ENCODE assay signal across 17 cellular contexts in the genomic region with DNA sequence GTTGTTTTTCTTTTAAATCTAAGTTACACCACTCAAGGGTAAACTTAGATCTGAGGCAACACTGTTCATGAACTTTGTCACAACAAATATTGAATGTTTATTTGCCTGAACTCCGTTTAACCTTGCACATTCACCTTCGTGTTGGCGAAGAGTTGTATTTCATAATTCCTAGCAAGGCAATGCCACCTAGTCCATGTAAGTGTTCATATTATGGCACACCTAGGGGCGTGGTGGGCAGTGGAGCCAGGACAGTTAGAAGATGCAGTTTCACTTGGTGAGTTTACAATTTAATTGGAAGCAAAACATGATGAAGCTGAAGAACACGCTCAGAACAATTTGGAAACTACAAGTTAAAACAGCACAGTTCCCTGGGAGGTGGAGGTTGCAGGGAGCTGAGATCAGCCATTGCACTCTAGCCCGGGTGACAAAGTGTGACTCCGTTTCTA. TPM values are rescaled to one million over a fixed set of nuclear protein-coding genes. Genes with fewer than 3 reads are reported as not detected.
DNase-seq lines count a peak whose midpoint lies in the region; ATAC-seq, FAIRE-seq and TF ChIP-seq lines count a peak whose summit lies in the region.
"Had no signal": no experiment of that assay in that cellular context is flagged by ENCODE, and none has a peak within 500 bp of the region (broad histone marks: within the 10 kb centered on the region; RNA-seq: fewer than 3 reads in every experiment).

No MANE protein-coding gene starts in this region.

- H3K4me1 ChIP-seq in HepG2 (ENCODE audit: insufficient read depth, low read length): peaks cover 46% of the 10 kb centered on the region

- FAIRE-seq in HTR-8/SVneo (lab: Jason Lieb, UNC) (peak; percentile 77), HepG2 (lab: Jason Lieb, UNC) (peak; percentile 74)
- FAIRE-seq: GM12878, GM18507, H1 had no signal

- H3K4me1 Mint-ChIP-seq in osteocyte (ENCODE audit: unreplicated experiment): peaks cover 18% of the 10 kb centered on the region
- H3K4me1 Mint-ChIP-seq: B cell had no signal

- no peak for DNase-seq in HTR-8/SVneo (ENCODE audit: insufficient read length, low spot score)
- DNase-seq in HepG2 (ENCODE audit: low spot score): peak; percentile 93
- DNase-seq in osteocyte (ENCODE audit: extremely low spot score, unreplicated experiment): peak; percentile 23
- DNase-seq: C1 segment of cervical spinal cord; Calu3; CD4-positive, alpha-beta T cell; DMS 273 treated with DMSO at 0.1 percent for 48 hours had no signal

- no peak overlapping the region for H3K27ac Mint-ChIP-seq in osteocyte (ENCODE audit: unreplicated experiment)
- H3K27ac Mint-ChIP-seq: B cell; CD4-positive, alpha-beta T cell had no signal

- POLR2A ChIA-PET in HepG2 (lab: Yijun Ruan, JAX): no interaction called here

- no peak overlapping the region for H2AFZ ChIP-seq in HepG2 (ENCODE audit: low read length)

- no peaks in the 10 kb centered on the region for H4K20me1 ChIP-seq in HepG2 (ENCODE audit: insufficient read depth, low read length)

- TF ChIP-seq RAD21 in HepG2 (CRISPR knock-in tag; IDR thresholded peaks at IDR 0.05): no peak; the same call in 1 of the 2 replicates

- no peak overlapping the region for H3K9ac ChIP-seq in HepG2 (ENCODE audit: insufficient read depth, low read depth, low read length)

- in situ Hi-C loops in HepG2 (cut with HindIII; ENCODE audit: extremely low pct_ligation_motif_present, low pct_unique_long_range_greater_than_20kb): loop anchor here (5.0 kb wide), 1 partner anchor 140 kb away; no protein-coding TSS in a partner anchor

- TF ChIP-seq EP300 in HepG2 (IDR thresholded peaks at IDR 0.05; ENCODE audit: low read depth in 2 of 2, low read length in 2 of 2) (peak; percentile 90 to 98; a peak in 3 of 4 replicates), HepG2 (CRISPR knock-in tag; IDR thresholded peaks at IDR 0.05; ENCODE audit: borderline replicate concordance) (peak; percentile 96)

- H3K9me3 ChIP-seq in HepG2 (ENCODE audit: low read length): no peaks in the 10 kb centered on the region
- H3K9me3 ChIP-seq: HAP-1 had no signal

- H3K27ac ChIP-seq in HepG2 (ENCODE audit: extremely low read length, insufficient read depth, low read length): peak overlapping the region; percentile 79

- no peaks in the 10 kb centered on the region for H3K9me3 Mint-ChIP-seq in osteocyte (ENCODE audit: unreplicated experiment)
- H3K9me3 Mint-ChIP-seq: CD4-positive, alpha-beta T cell had no signal

- H3K4me3 Mint-ChIP-seq in osteocyte (ENCODE audit: unreplicated experiment): no peak overlapping the region
- H3K4me3 Mint-ChIP-seq: B cell; CD4-positive, alpha-beta T cell had no signal

- no TSS peak for BruUV-seq in HepG2 (replicated peaks; lab: Mats Ljungman, UMichigan)

- WGBS in HepG2 (ENCODE audit: low lambda C conversion rate): 2% methylated on average over 7 of the region's 7 CpGs

- no peaks in the 10 kb centered on the region for H3K27me3 Mint-ChIP-seq in osteocyte (ENCODE audit: unreplicated experiment)

- H3K36me3 Mint-ChIP-seq in osteocyte (ENCODE audit: unreplicated experiment): no peaks in the 10 kb centered on the region

- CTCF ChIA-PET in HepG2 (lab: Yijun Ruan, JAX; ENCODE audit: low intra/inter-chr PET ratio, low total read pairs): no interaction called here

- no peaks in the 10 kb centered on the region for H3K27me3 ChIP-seq in HepG2 (ENCODE audit: control insufficient read depth in 1 of 2, insufficient read depth in 2 of 2, low read length in 2 of 2)

- H3K4me3 ChIP-seq in HepG2 (replicated peaks in 1 of 3; ENCODE audit: insufficient read depth in 1 of 3, low read depth in 2 of 3, low read length in 3 of 3): peak overlapping the region in 2 of 3 experiments; percentile 22 to 48; a peak in 2 of 6 replicates
- H3K4me3 ChIP-seq: GM12878, HAP-1 had no signal

- TF ChIP-seq CTCF in HepG2 (CRISPR knock-in tag; IDR thresholded peaks at IDR 0.05) (peak; percentile 33; the same call in 1 of the 2 replicates), osteocyte (IDR thresholded peaks at IDR 0.05) (no peak)

- H3K79me2 ChIP-seq in HepG2 (ENCODE audit: insufficient read depth, low read length): no peaks in the 10 kb centered on the region

- intact Hi-C loops in HepG2 (cut with micrococcal nuclease; ENCODE audit: unreplicated experiment): loop anchor here (1.0 to 5.0 kb wide), 2 partner anchors 31 to 485 kb away; a partner anchor contains a TSS

- no peaks in the 10 kb centered on the region for H3K36me3 ChIP-seq in HepG2 (replicated peaks in 1 of 2; ENCODE audit: control insufficient read depth in 1 of 2, insufficient read depth in 2 of 2, low read length in 2 of 2)
- H3K36me3 ChIP-seq: HAP-1 had no signal

- H3K4me2 ChIP-seq in HepG2 (ENCODE audit: low read depth, low read length): peak overlapping the region; percentile 79

- peak; percentile 31 for ATAC-seq in esophagus mucosa
- ATAC-seq in HepG2: peak; percentile 95
- no peak for ATAC-seq in HG03139 (IDR thresholded peaks at IDR 0.05; ENCODE audit: unreplicated experiment)
- no peak for ATAC-seq in HG02938 (IDR thresholded peaks at IDR 0.05; ENCODE audit: unreplicated experiment)
- no peak for ATAC-seq in GM19397 (IDR thresholded peaks at IDR 0.05; ENCODE audit: unreplicated experiment)
- ATAC-seq in HG02571 (IDR thresholded peaks at IDR 0.05; ENCODE audit: unreplicated experiment): no peak
- ATAC-seq: GM12878 had no signal

- TF ChIP-seq POLR2A in HepG2 (IDR thresholded peaks at IDR 0.05; ENCODE audit: insufficient read depth in 1 of 2, low read depth in 2 of 2, low read length in 2 of 2): no peak

TF ChIP-seq in HepG2, 621 proteins besides CTCF, POLR2A, EP300 and RAD21 (continues in another document):
- TF ChIP-seq FOXC1 (CRISPR knock-in tag; IDR thresholded peaks at IDR 0.05; ENCODE audit: borderline replicate concordance) (peak; percentile 28; the same call in 1 of the 2 replicates), NFKBIZ (CRISPR knock-in tag; IDR thresholded peaks at IDR 0.05) (peak; percentile 81), ARNT2 (CRISPR knock-in tag; IDR thresholded peaks at IDR 0.05; ENCODE audit: low read depth) (peak; percentile 57; the same call in 1 of the 2 replicates), MED8 (CRISPR knock-in tag; IDR thresholded peaks at IDR 0.05; ENCODE audit: insufficient replicate concordance) (peak; percentile 46), NR2F1 (CRISPR knock-in tag; IDR thresholded peaks at IDR 0.05) (peak; percentile 82 to 84), ZNF484 (CRISPR knock-in tag; IDR thresholded peaks at IDR 0.05; ENCODE audit: borderline replicate concordance, low read depth) (no peak), RCOR2 (CRISPR knock-in tag; IDR thresholded peaks at IDR 0.05) (peak; percentile 98), ERF (CRISPR knock-in tag; IDR thresholded peaks at IDR 0.05) (peak; percentile 83)
- TF ChIP-seq, protein P1, sequence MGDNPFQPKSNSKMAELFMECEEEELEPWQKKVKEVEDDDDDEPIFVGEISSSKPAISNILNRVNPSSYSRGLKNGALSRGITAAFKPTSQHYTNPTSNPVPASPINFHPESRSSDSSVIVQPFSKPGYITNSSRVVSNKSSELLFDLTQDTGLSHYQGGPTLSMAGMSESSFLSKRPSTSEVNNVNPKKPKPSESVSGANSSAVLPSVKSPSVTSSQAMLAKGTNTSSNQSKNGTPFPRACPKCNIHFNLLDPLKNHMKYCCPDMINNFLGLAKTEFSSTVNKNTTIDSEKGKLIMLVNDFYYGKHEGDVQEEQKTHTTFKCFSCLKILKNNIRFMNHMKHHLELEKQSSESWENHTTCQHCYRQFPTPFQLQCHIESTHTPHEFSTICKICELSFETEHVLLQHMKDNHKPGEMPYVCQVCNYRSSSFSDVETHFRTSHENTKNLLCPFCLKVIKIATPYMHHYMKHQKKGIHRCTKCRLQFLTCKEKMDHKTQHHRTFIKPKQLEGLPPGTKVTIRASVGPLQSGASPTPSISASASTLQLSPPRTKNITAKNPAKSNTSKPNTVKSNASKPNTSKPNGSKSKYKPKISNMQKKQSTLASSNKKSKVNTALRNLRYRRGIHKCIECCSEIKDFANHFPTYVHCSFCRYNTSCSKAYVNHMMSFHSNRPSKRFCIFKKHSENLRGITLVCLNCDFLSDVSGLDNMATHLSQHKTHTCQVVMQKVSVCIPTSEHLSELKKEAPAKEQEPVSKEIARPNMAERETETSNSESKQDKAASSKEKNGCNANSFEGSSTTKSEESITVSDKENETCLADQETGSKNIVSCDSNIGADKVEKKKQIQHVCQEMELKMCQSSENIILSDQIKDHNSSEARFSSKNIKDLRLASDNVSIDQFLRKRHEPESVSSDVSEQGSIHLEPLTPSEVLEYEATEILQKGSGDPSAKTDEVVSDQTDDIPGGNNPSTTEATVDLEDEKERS (CRISPR knock-in tag; IDR thresholded peaks at IDR 0.05): peak; percentile 88
- TF ChIP-seq, protein P2, sequence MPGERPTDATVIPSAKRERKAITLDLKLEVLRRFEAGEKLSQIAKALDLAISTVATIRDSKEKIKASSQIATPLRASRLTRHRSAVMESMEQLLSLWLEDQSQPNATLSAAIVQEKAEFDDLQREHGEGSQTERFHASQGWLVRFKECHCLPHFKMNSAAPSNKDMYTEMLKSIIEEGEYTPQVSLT (CRISPR knock-in tag; IDR thresholded peaks at IDR 0.05; ENCODE audit: borderline replicate concordance, low read depth): no peak

RNA-seq across cellular contexts. Expression of a gene that starts 30.4 kb away (rescaled TPM):
- total RNA-seq in esophagus mucosa (18.2 TPM), HepG2 (2016; rRNA removed; fragmentation: Illumina TruSeq; extraction: Trizol) (54.9 and 89.6 TPM in 2 replicates), osteocyte (26.7 and 30.2 TPM in 2 replicates)
- 14.3 and 18.1 TPM in 2 replicates for total RNA-seq in HepG2 (2016; cell fraction: cytosol; rRNA removed; fragmentation: Illumina TruSeq; extraction: Trizol; ENCODE audit: low read depth)
- 55.8 and 86.2 TPM in 2 replicates for total RNA-seq in HepG2 (2016; cell fraction: insoluble cytoplasmic fraction; rRNA removed; fragmentation: Illumina TruSeq; extraction: Trizol)
- 41.0 and 43.6 TPM in 2 replicates for total RNA-seq in HepG2 (2016; cell fraction: membrane; rRNA removed; fragmentation: Illumina TruSeq; extraction: Trizol)
- 28.5 and 31.1 TPM in 2 replicates for total RNA-seq in HepG2 (2016; cell fraction: nucleus; rRNA removed; fragmentation: Illumina TruSeq; extraction: Trizol)
- polyA plus RNA-seq in HepG2 (2011; rRNA removed): 28.6 and 38.3 TPM in 2 replicates
- 24.4 and 32.3 TPM in 2 replicates for polyA plus RNA-seq in HepG2 (2011; cell fraction: cytosol; rRNA removed)
- polyA plus RNA-seq in HepG2 (2011; cell fraction: nucleus; rRNA removed): 6.7 and 12.7 TPM in 2 replicates
- 36.3 and 47.9 TPM in 2 replicates for polyA plus RNA-seq in HepG2 (2012)
- 23.3 and 26.6 TPM in 2 replicates for polyA plus RNA-seq in HepG2 (2016; cell fraction: cytosol; fragmentation: Illumina TruSeq; extraction: Trizol; ENCODE audit: low read depth)
- 113 and 116 TPM in 2 replicates for polyA plus RNA-seq in HepG2 (2016; cell fraction: insoluble cytoplasmic fraction; fragmentation: Illumina TruSeq; extraction: Trizol; ENCODE audit: low read depth)
- 44.1 and 47.6 TPM in 2 replicates for polyA plus RNA-seq in HepG2 (2016; cell fraction: membrane; fragmentation: Illumina TruSeq; extraction: Trizol; ENCODE audit: low read depth)
- 46.0 and 46.3 TPM in 2 replicates for polyA plus RNA-seq in HepG2 (2016; cell fraction: nucleus; fragmentation: Illumina TruSeq; extraction: Trizol; ENCODE audit: insufficient read depth, low read depth)
- 25.8 and 48.5 TPM in 2 replicates for polyA minus RNA-seq in HepG2 (2011; rRNA and poly(A)+ RNA removed; ENCODE audit: low replicate concordance)
- polyA minus RNA-seq in HepG2 (2011; cell fraction: cytosol; rRNA and poly(A)+ RNA removed): 21.1 and 27.0 TPM in 2 replicates
- 29.3 and 34.5 TPM in 2 replicates for polyA minus RNA-seq in HepG2 (2011; cell fraction: nucleus; rRNA and poly(A)+ RNA removed)

Comparison
In these comparisons a context has a peak if more than half of its experiments do, and no peak if none do; other contexts are left out.
1. ATAC-seq: peak in esophagus mucosa (single experiment) and HepG2 (single experiment); none in HG03139 (single experiment), HG02938 (single experiment), GM19397 (single experiment) and HG02571 (single experiment).